Comparison of ENCODE assay signal across 13 cellular contexts in the genomic region with DNA sequence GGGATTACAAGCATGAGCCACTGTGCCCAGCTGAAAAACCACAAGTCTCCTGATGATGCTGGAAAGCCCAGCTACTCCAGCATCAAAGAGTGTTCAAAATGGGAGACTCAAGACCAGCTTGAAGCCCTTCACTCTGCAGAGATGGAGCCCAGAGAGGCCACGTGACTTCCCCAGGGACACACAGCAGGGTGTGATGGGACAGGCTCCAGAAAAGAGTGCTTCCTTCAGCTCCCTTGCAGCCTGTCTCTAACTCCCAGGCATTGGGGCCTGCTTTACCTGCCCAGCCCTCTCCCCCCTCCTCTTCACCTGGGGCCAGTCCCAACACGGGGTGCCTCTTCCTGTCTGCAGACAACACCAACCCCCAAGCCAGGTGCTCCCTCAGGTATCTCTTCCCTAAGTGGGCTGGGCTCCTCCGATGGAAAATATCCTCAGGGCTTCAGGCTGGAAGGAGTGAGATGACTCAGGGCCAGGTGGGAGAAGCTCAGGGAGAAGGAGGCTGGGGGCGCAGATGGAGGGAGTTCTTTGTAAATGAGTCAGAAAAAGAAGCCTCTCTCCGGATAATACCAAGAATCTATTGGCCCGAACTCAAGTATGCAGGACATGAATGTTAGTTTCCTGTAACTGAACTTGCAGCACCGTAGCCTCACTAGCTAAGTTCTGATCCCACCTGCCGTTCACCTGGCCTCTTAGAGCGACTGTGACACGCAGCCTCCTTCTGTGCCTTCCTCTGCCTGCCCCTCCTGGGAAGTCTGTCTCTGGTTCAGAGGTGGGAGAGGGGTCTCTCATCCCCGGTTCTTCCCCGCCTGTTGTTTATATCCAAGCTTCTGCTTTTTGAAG.
DNase-seq lines count a peak whose midpoint lies in the region; ATAC-seq and TF ChIP-seq lines count a peak whose summit lies in the region.
"Had no signal": no experiment of that assay in that cellular context is flagged by ENCODE, and none has a peak within 500 bp of the region (broad histone marks: within the 10 kb centered on the region; RNA-seq: fewer than 3 reads in every experiment).

No MANE protein-coding gene starts in this region.

- H3K4me1 Mint-ChIP-seq in chondrocyte (ENCODE audit: low read depth), result peaks cover 38% of the 10 kb centered on the region
- no peaks in the 10 kb centered on the region for H3K4me1 Mint-ChIP-seq in stimulated activated effector memory CD8-positive, alpha-beta T cell treated with anti-CD3 and anti-CD28 coated beads, Interleukin-12 subunit alpha, Interleukin-12 subunit beta, amount 100 ng/mL, for 72 hours

- H3K27ac Mint-ChIP-seq in chondrocyte (ENCODE audit: unreplicated experiment), result peak overlapping the region; percentile 91
- no peak overlapping the region for H3K27ac Mint-ChIP-seq in stimulated activated effector memory CD8-positive, alpha-beta T cell treated with anti-CD3 and anti-CD28 coated beads, Interleukin-12 subunit alpha, Interleukin-12 subunit beta, amount 100 ng/mL, for 72 hours

- H3K4me1 ChIP-seq in BLaER1 (peaks cover 46% of the 10 kb centered on the region), ascending aorta (no peaks in the 10 kb centered on the region)
- H3K4me1 ChIP-seq: parathyroid adenoma had no signal

- H4K20me1 ChIP-seq in BLaER1, result no peaks in the 10 kb centered on the region

- in situ Hi-C loops in KBM-7 (cut with MboI; ENCODE audit: low pct_unique_long_range_greater_than_20kb, low sequenced_read_pairs), result no loop called here

- no peak overlapping the region for H3K9ac ChIP-seq in BLaER1
- H3K9ac ChIP-seq: parathyroid adenoma had no signal

- no peaks in the 10 kb centered on the region for H3K27me3 Mint-ChIP-seq in chondrocyte (ENCODE audit: low read depth)

- no peaks in the 10 kb centered on the region for H3K9me3 Mint-ChIP-seq in chondrocyte (ENCODE audit: low read depth)
- H3K9me3 Mint-ChIP-seq in stimulated activated effector memory CD8-positive, alpha-beta T cell treated with anti-CD3 and anti-CD28 coated beads, Interleukin-12 subunit alpha, Interleukin-12 subunit beta, amount 100 ng/mL, for 72 hours, result no peaks in the 10 kb centered on the region

- H3K4me3 ChIP-seq in BLaER1 (0 out of 2 replicates have a peak overlapping the region, but pooled peaks have one; percentile 14), ascending aorta (no peak overlapping the region)
- H3K4me3 ChIP-seq: thoracic aorta had no signal

- intact Hi-C loops in ascending aorta (cut with DNase I), result no loop called here

- DNase-seq in NCI-H1105 (lab: John Stamatoyannopoulos, UW) (peak; percentile 51), chondrocyte (ENCODE audit: low spot score) (no peak), mucosa of gallbladder (ENCODE audit: low spot score) (peak; percentile 49), ascending aorta (ENCODE audit: low spot score in 2 of 2) (no peak), KBM-7 (no peak)
- DNase-seq in stimulated activated effector memory CD8-positive, alpha-beta T cell treated with anti-CD3 and anti-CD28 coated beads, Interleukin-12 subunit alpha, Interleukin-12 subunit beta, amount 100 ng/mL, for 72 hours (ENCODE audit: low spot score in 2 of 2), result no peak
- DNase-seq: activated CD4-positive, alpha-beta T cell treated with anti-CD3 and anti-CD28 coated beads for 48 hours; effector memory CD4-positive, alpha-beta T cell; GOT3 had no signal

- H3K36me3 Mint-ChIP-seq in chondrocyte (ENCODE audit: low read depth), result peaks cover 2% of the 10 kb centered on the region
- H3K36me3 Mint-ChIP-seq in stimulated activated effector memory CD8-positive, alpha-beta T cell treated with anti-CD3 and anti-CD28 coated beads, Interleukin-12 subunit alpha, Interleukin-12 subunit beta, amount 100 ng/mL, for 72 hours, result no peaks in the 10 kb centered on the region

- no peaks in the 10 kb centered on the region for H3K36me3 ChIP-seq in BLaER1
- no peaks in the 10 kb centered on the region for H3K36me3 ChIP-seq in ascending aorta
- H3K36me3 ChIP-seq: thoracic aorta had no signal

- peak overlapping the region; percentile 87 for H3K4me2 ChIP-seq in BLaER1

- H3K27me3 ChIP-seq in BLaER1, result no peaks in the 10 kb centered on the region
- H3K27me3 ChIP-seq in ascending aorta, result no peaks in the 10 kb centered on the region

- H3K9me3 ChIP-seq in BLaER1 (no peaks in the 10 kb centered on the region), ascending aorta (no peaks in the 10 kb centered on the region)
- H3K9me3 ChIP-seq: thoracic aorta had no signal

- no peak for TF ChIP-seq CTCF in chondrocyte (IDR thresholded peaks at IDR 0.05)
- TF ChIP-seq CTCF in ascending aorta (IDR thresholded peaks at IDR 0.05), result no peak

- peak overlapping the region; percentile 35 for H3K4me3 Mint-ChIP-seq in chondrocyte (ENCODE audit: unreplicated experiment)
- H3K4me3 Mint-ChIP-seq in stimulated activated effector memory CD8-positive, alpha-beta T cell treated with anti-CD3 and anti-CD28 coated beads, Interleukin-12 subunit alpha, Interleukin-12 subunit beta, amount 100 ng/mL, for 72 hours, result no peak overlapping the region

- H3K27ac ChIP-seq in BLaER1 (peak overlapping the region; percentile 53), ascending aorta (no peak overlapping the region)
- H3K27ac ChIP-seq: parathyroid adenoma, thoracic aorta had no signal

- no peak for ATAC-seq in stimulated activated effector memory CD8-positive, alpha-beta T cell treated with anti-CD3 and anti-CD28 coated beads, Interleukin-12 subunit alpha, Interleukin-12 subunit beta, amount 100 ng/mL, for 72 hours
- ATAC-seq in GM21381 (IDR thresholded peaks at IDR 0.05; ENCODE audit: unreplicated experiment), result no peak

Comparison
In these comparisons a context has a peak if more than half of its experiments do, and no peak if none do; other contexts are left out.
1. DNase-seq: peak in NCI-H1105 (single experiment) and mucosa of gallbladder (single experiment); none in chondrocyte (single experiment), stimulated activated effector memory CD8-positive, alpha-beta T cell treated with anti-CD3 and anti-CD28 coated beads, Interleukin-12 subunit alpha, Interleukin-12 subunit beta, amount 100 ng/mL, for 72 hours (0 of 2), ascending aorta (0 of 2) and KBM-7 (single experiment).